Comparison of ENCODE assay signal across 1 cellular context in genomic region chr15:91997163-91997562, GRCh38.
TF ChIP-seq lines count a peak whose summit lies in the region.

No MANE protein-coding gene starts in this region.

TF ChIP-seq in A549, 52 proteins besides CTCF, POLR2A, EP300 and RAD21 (continued from another document):
- TF ChIP-seq CBX2 (IDR thresholded peaks at IDR 0.05; ENCODE audit: borderline replicate concordance, low read depth), result no peak
- no peak for TF ChIP-seq TP53 (CRISPR knock-in tag; IDR thresholded peaks at IDR 0.05)
- TF ChIP-seq JUN (IDR thresholded peaks at IDR 0.05), result no peak
- TF ChIP-seq MAZ (IDR thresholded peaks at IDR 0.05; ENCODE audit: borderline replicate concordance, low read depth, low read length), result no peak
- TF ChIP-seq RNF2 (IDR thresholded peaks at IDR 0.05; ENCODE audit: borderline replicate concordance, low read depth), result no peak
- TF ChIP-seq ZSCAN20 (CRISPR knock-in tag; IDR thresholded peaks at IDR 0.05), result no peak
- no peak for TF ChIP-seq PBX3 (IDR thresholded peaks at IDR 0.05)
- TF ChIP-seq TFCP2L1 (CRISPR knock-in tag; IDR thresholded peaks at IDR 0.05), result no peak
- TF ChIP-seq HOXB13 (CRISPR knock-in tag; IDR thresholded peaks at IDR 0.05; ENCODE audit: low read depth), result no peak
- no peak for TF ChIP-seq NR3C1 (IDR thresholded peaks at IDR 0.05)
- TF ChIP-seq NFE2L2 (conservative IDR thresholded peaks at IDR 0.05; ENCODE audit: low read length), result no peak
- TF ChIP-seq RCOR1 (IDR thresholded peaks at IDR 0.05; ENCODE audit: low read depth, low read length), result no peak
TF ChIP-seq in A549: peak in this region for 0.
